Comparison of ENCODE assay signal across 14 cellular contexts in the genomic region with DNA sequence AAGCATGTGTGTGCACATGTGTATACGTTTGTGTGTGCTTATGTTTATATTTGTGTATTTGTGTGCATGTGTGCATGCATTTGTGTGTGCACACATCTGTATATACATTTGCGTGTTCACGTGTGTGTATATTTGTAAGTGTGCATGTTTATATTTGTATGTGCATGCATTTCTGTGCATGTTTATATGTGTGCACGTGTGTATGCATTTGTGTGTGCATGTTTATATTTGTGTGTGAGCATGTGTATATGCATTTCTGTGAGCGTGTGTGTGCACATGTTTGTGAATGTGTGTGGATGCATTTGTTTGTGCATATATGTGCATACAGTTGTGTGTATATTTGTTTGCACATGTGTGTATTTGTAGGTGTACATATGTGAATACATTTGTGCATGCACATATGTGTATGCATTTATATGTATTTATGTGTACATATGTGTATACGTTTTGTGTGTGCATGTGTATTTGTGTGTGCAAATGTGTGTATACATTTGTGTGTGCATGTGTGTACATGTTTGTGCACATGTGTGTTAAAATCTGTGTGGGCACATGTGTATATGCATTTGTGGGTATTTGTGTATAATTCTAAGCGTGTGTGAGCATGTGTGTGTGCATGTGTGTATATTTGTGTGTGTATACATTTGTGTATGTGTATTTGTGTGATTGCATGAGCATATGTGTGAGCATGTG.
DNase-seq lines count a peak whose midpoint lies in the region; ATAC-seq, FAIRE-seq and TF ChIP-seq lines count a peak whose summit lies in the region.
"Had no signal": no experiment of that assay in that cellular context is flagged by ENCODE, and none has a peak within 500 bp of the region (broad histone marks: within the 10 kb centered on the region; RNA-seq: fewer than 3 reads in every experiment).

No MANE protein-coding gene starts in this region.

- no peak overlapping the region for H4K91ac ChIP-seq in H1 (replicated peaks; ENCODE audit: insufficient read length, low read length)
- H4K91ac ChIP-seq in trophoblast cell (ENCODE audit: low read depth, low read length): no peak overlapping the region

- no peaks in the 10 kb centered on the region for H4K20me1 ChIP-seq in BLaER1 treated with 17β-estradiol and CSF1 and Interleukin-3, amounts not matched to agents 10 nM and 100 nM
- H4K20me1 ChIP-seq in H1 (replicated peaks in 1 of 2; ENCODE audit: control insufficient read depth in 1 of 2, insufficient read depth in 2 of 2, low read length in 2 of 2): peaks cover 0 to 1% of the 10 kb centered on the region in 2 experiments

- H3K27ac ChIP-seq in BLaER1 treated with 17β-estradiol and CSF1 and Interleukin-3, amounts not matched to agents 10 nM and 100 nM: no peak overlapping the region
- no peak overlapping the region for H3K27ac ChIP-seq in H1 (ENCODE audit: low read depth, low read length)
- no peak overlapping the region for H3K27ac ChIP-seq in trophoblast cell (ENCODE audit: low read depth, low read length)
- H3K27ac ChIP-seq in psoas muscle: no peak overlapping the region

- H3K23ac ChIP-seq in H1 (ENCODE audit: insufficient read length) (no peak overlapping the region), trophoblast cell (ENCODE audit: low read length) (no peak overlapping the region)

- ATAC-seq in mucosa of descending colon: no peak
- no peak for ATAC-seq in psoas muscle

- no peak overlapping the region for H4K12ac ChIP-seq in trophoblast cell (ENCODE audit: low read depth, low read length)

- H2AFZ ChIP-seq in H1 (ENCODE audit: low read length): no peak overlapping the region
- H2AFZ ChIP-seq in trophoblast cell (ENCODE audit: insufficient read depth, low read length, poor library complexity): no peak overlapping the region

- peak overlapping the region; percentile 36; the same call in 1 of the 2 replicates for H2BK15ac ChIP-seq in H1 (ENCODE audit: low read length)

- H3K27me3 ChIP-seq in BLaER1 treated with 17β-estradiol and CSF1 and Interleukin-3, amounts not matched to agents 10 nM and 100 nM: peaks cover 0 to 17% (median 0%) of the 10 kb centered on the region in 11 experiments; a peak in 9 of 22 replicates
- H3K27me3 ChIP-seq in H1 (replicated peaks in 1 of 4; ENCODE audit: control insufficient read depth in 3 of 4, extremely low read depth in 1 of 4, insufficient read depth in 3 of 4, low read length in 3 of 4) (no peaks in the 10 kb centered on the region; a peak in 2 of 7 replicates), trophoblast cell (ENCODE audit: insufficient read depth, low read length) (no peaks in the 10 kb centered on the region), psoas muscle (ENCODE audit: insufficient read depth in 3 of 3, low read length in 2 of 3) (no peaks in the 10 kb centered on the region)

- peak; percentile 48 for FAIRE-seq in HTR-8/SVneo (lab: Jason Lieb, UNC)
- no peak for FAIRE-seq in H1 (lab: Jason Lieb, UNC)
- FAIRE-seq: A204.1 had no signal

- no peak overlapping the region for H2BK20ac ChIP-seq in H1 (ENCODE audit: low read length)

- TF ChIP-seq CTCF in H1 (IDR thresholded peaks at IDR 0.05; ENCODE audit: control extremely low read depth in 1 of 3, insufficient read depth in 1 of 3, low read depth in 1 of 3, low read length in 3 of 3) (no peak), mucosa of descending colon (IDR thresholded peaks at IDR 0.05) (no peak), psoas muscle (IDR thresholded peaks at IDR 0.05) (no peak)

- TF ChIP-seq EP300 in H1 (IDR thresholded peaks at IDR 0.05; ENCODE audit: borderline replicate concordance in 1 of 2, low read depth in 2 of 2, low read length in 2 of 2): no peak

- H2BK12ac ChIP-seq in H1 (ENCODE audit: low read depth, low read length) (peak overlapping the region; percentile 53; the same call in 1 of the 2 replicates), trophoblast cell (ENCODE audit: low read length) (no peak overlapping the region)

- H2BK5ac ChIP-seq in H1 (ENCODE audit: low read depth, low read length): no peak overlapping the region
- H2BK5ac ChIP-seq in trophoblast cell (ENCODE audit: low read depth, low read length, poor library complexity): no peak overlapping the region

- H3K18ac ChIP-seq in H1 (ENCODE audit: extremely low read depth, low read length) (no peak overlapping the region), trophoblast cell (ENCODE audit: low read length) (no peak overlapping the region)

- POLR2A ChIA-PET in H1 (lab: Charles Lee; ENCODE audit: partially characterized antibody): no interaction called here

- H3K36me3 ChIP-seq in BLaER1 treated with 17β-estradiol and CSF1 and Interleukin-3, amounts not matched to agents 10 nM and 100 nM: no peaks in the 10 kb centered on the region
- H3K36me3 ChIP-seq in H1 (ENCODE audit: control insufficient read depth in 2 of 4, insufficient read depth in 4 of 4, low read length in 3 of 4) (no peaks in the 10 kb centered on the region), trophoblast cell (ENCODE audit: control insufficient read depth in 1 of 2, insufficient read depth in 2 of 2, low read length in 2 of 2) (no peaks in the 10 kb centered on the region), mucosa of descending colon (ENCODE audit: low read depth) (no peaks in the 10 kb centered on the region), psoas muscle (ENCODE audit: insufficient read depth in 1 of 2, low read depth in 1 of 2) (no peaks in the 10 kb centered on the region)
- H3K36me3 ChIP-seq: BE2C had no signal

- peak overlapping the region; percentile 71 for H3K4ac ChIP-seq in H1 (replicated peaks; ENCODE audit: insufficient read length, low read depth, low read length)
- no peak overlapping the region for H3K4ac ChIP-seq in trophoblast cell (ENCODE audit: low read depth, low read length)

- H3K56ac ChIP-seq in H1 (replicated peaks; ENCODE audit: insufficient read length, low read depth, low read length): no peak overlapping the region

- WGBS in H1 (ENCODE audit: extremely low coverage in 1 of 2, insufficient coverage in 1 of 2, insufficient read length in 1 of 2, insufficient replicate concordance in 2 of 2, low coverage in 1 of 2, low lambda C conversion rate in 2 of 2, missing lambda C conversion rate in 1 of 2), 2 experiments: 73% methylated on average over 7 of the region's 7 CpGs; no CpG with 5 or more reads in 1 of the 2 experiments
- no CpG with 5 or more reads among the region's 7 CpGs for WGBS in trophoblast cell (ENCODE audit: extremely low coverage, insufficient coverage, insufficient read length)
- WGBS in psoas muscle, 3 donors: 80 to 82% (median 82%) methylated on average over 7 of the region's 7 CpGs

- TF ChIP-seq POLR2A in H1 (IDR thresholded peaks at IDR 0.05; ENCODE audit: control extremely low read depth in 1 of 2, low read depth in 2 of 2, low read length in 2 of 2): no peak

- peak overlapping the region in 9 of 11 experiments; percentile 86 to 98 (median 95); a peak in 17 of 22 replicates for H3K4me2 ChIP-seq in BLaER1 treated with 17β-estradiol and CSF1 and Interleukin-3, amounts not matched to agents 10 nM and 100 nM
- no peak overlapping the region for H3K4me2 ChIP-seq in H1 (ENCODE audit: insufficient read depth in 1 of 2, low read depth in 2 of 2, low read length in 2 of 2)
- H3K4me2 ChIP-seq in trophoblast cell (ENCODE audit: low read length): no peak overlapping the region

- peaks cover 5% of the 10 kb centered on the region; the same call in 1 of the 2 replicates for H3K23me2 ChIP-seq in H1 (ENCODE audit: low read depth, low read length)

- no peaks in the 10 kb centered on the region for H3K9me3 ChIP-seq in BLaER1 treated with 17β-estradiol and CSF1 and Interleukin-3, amounts not matched to agents 10 nM and 100 nM (replicated peaks in 1 of 11)
- H3K9me3 ChIP-seq in H1 (ENCODE audit: insufficient read depth in 2 of 2, low read depth in 1 of 2, low read length in 1 of 2): no peaks in the 10 kb centered on the region; a peak in 1 of 4 replicates
- peaks cover 1% of the 10 kb centered on the region for H3K9me3 ChIP-seq in trophoblast cell (ENCODE audit: insufficient read depth, low read depth, low read length)
- no peaks in the 10 kb centered on the region for H3K9me3 ChIP-seq in mucosa of descending colon
- no peaks in the 10 kb centered on the region for H3K9me3 ChIP-seq in psoas muscle
- H3K9me3 ChIP-seq: BE2C had no signal

- peaks cover 49 to 100% (median 91%) of the 10 kb centered on the region in 10 experiments for H3K4me1 ChIP-seq in BLaER1 treated with 17β-estradiol and CSF1 and Interleukin-3, amounts not matched to agents 10 nM and 100 nM
- H3K4me1 ChIP-seq in H1 (replicated peaks in 1 of 4; ENCODE audit: control insufficient read depth in 3 of 4, insufficient read depth in 4 of 4, low read length in 3 of 4): peaks cover 0 to 14% (median 2%) of the 10 kb centered on the region in 4 experiments; a peak in 4 of 7 replicates
- H3K4me1 ChIP-seq in trophoblast cell (ENCODE audit: control insufficient read depth in 1 of 2, insufficient read depth in 2 of 2, low read length in 2 of 2): peaks cover 16 to 20% of the 10 kb centered on the region in 2 experiments
- peaks cover 4% of the 10 kb centered on the region for H3K4me1 ChIP-seq in mucosa of descending colon (ENCODE audit: low read depth)
- peaks cover 12% of the 10 kb centered on the region for H3K4me1 ChIP-seq in psoas muscle
- H3K4me1 ChIP-seq: BE2C, HAP-1 had no signal

- no peak overlapping the region for H3K4me3 ChIP-seq in BLaER1 treated with 17β-estradiol and CSF1 and Interleukin-3, amounts not matched to agents 10 nM and 100 nM
- no peak overlapping the region for H3K4me3 ChIP-seq in H1 (ENCODE audit: extremely low read depth in 1 of 4, insufficient read depth in 2 of 4, low read depth in 3 of 4, low read length in 4 of 4)
- H3K4me3 ChIP-seq in trophoblast cell (ENCODE audit: low read depth, low read length): peak overlapping the region; percentile 34
- no peak overlapping the region for H3K4me3 ChIP-seq in mucosa of descending colon
- no peak overlapping the region for H3K4me3 ChIP-seq in psoas muscle
- H3K4me3 ChIP-seq: HAP-1 had no signal

- intact Hi-C loops in mucosa of descending colon (cut with DNase I, micrococcal nuclease) (no loop called here), psoas muscle (cut with DNase I) (no loop called here)

- no peak for DNase-seq in HTR-8/SVneo (ENCODE audit: insufficient read length, low spot score)
- no peak for DNase-seq in H1 (ENCODE audit: low read depth in 1 of 2, low spot score in 2 of 2)
- no peak for DNase-seq in trophoblast cell
- DNase-seq in HK-2 (ENCODE audit: unreplicated experiment): no peak
- no peak for DNase-seq in COLO668 (lab: John Stamatoyannopoulos, UW; ENCODE audit: unreplicated experiment)
- DNase-seq in mucosa of descending colon: no peak
- no peak for DNase-seq in psoas muscle
- DNase-seq: BE2C; Calu3; CD4-positive, alpha-beta memory T cell; GF-D8 had no signal

- H3K9ac ChIP-seq in BLaER1 treated with 17β-estradiol and CSF1 and Interleukin-3, amounts not matched to agents 10 nM and 100 nM: no peak overlapping the region
- H3K9ac ChIP-seq in H1 (replicated peaks in 1 of 4; ENCODE audit: extremely low read depth in 1 of 4, low read depth in 3 of 4, low read length in 3 of 4): no peak overlapping the region
- no peak overlapping the region for H3K9ac ChIP-seq in trophoblast cell (ENCODE audit: low read length)

- TF ChIP-seq RAD21 in H1 (IDR thresholded peaks at IDR 0.05 in 1 of 2, conservative IDR thresholded peaks at IDR 0.05 in 1 of 2; ENCODE audit: low read depth in 2 of 2, low read length in 2 of 2): no peak

- CTCF ChIA-PET in H1 (lab: Charles Lee; ENCODE audit: partially characterized antibody): no interaction called here

- H2BK120ac ChIP-seq in H1 (replicated peaks; ENCODE audit: low read depth, low read length) (no peak overlapping the region), trophoblast cell (ENCODE audit: insufficient read depth, low read length, poor library complexity) (no peak overlapping the region)

- H3K14ac ChIP-seq in H1 (ENCODE audit: insufficient read length): no peak overlapping the region
- H3K14ac ChIP-seq in trophoblast cell (ENCODE audit: low read length): no peak overlapping the region

- H3K79me2 ChIP-seq in H1 (ENCODE audit: control insufficient read depth in 1 of 2, insufficient read depth in 2 of 2, low read length in 2 of 2): no peaks in the 10 kb centered on the region
- no peaks in the 10 kb centered on the region for H3K79me2 ChIP-seq in trophoblast cell (ENCODE audit: control insufficient read depth, insufficient read depth, low read length, poor library complexity)

- H3K79me1 ChIP-seq in H1 (ENCODE audit: low read depth, low read length) (no peaks in the 10 kb centered on the region), trophoblast cell (ENCODE audit: low read length) (peaks cover 2% of the 10 kb centered on the region)

- no peak overlapping the region for H4K5ac ChIP-seq in H1 (ENCODE audit: insufficient read length, low read depth, low read length)

- 0 out of 2 replicates have a peak overlapping the region, but pooled peaks have one; percentile 87 for H2AK5ac ChIP-seq in H1 (ENCODE audit: low read depth, low read length)
- H2AK5ac ChIP-seq in trophoblast cell (ENCODE audit: low read length): no peak overlapping the region

- no peak overlapping the region for H4K8ac ChIP-seq in H1 (ENCODE audit: extremely low read depth, insufficient read depth, low read length)
- H4K8ac ChIP-seq in trophoblast cell (ENCODE audit: low read depth, low read length): no peak overlapping the region

Comparison
In these comparisons a context has a peak if more than half of its experiments do, and no peak if none do; other contexts are left out.
1. H3K4me2 ChIP-seq: peak in BLaER1 treated with 17β-estradiol and CSF1 and Interleukin-3, amounts not matched to agents 10 nM and 100 nM (9 of 11); none in H1 (0 of 2) and trophoblast cell (single experiment).